ENCODE assay signal across 8 cellular contexts in the genomic region with DNA sequence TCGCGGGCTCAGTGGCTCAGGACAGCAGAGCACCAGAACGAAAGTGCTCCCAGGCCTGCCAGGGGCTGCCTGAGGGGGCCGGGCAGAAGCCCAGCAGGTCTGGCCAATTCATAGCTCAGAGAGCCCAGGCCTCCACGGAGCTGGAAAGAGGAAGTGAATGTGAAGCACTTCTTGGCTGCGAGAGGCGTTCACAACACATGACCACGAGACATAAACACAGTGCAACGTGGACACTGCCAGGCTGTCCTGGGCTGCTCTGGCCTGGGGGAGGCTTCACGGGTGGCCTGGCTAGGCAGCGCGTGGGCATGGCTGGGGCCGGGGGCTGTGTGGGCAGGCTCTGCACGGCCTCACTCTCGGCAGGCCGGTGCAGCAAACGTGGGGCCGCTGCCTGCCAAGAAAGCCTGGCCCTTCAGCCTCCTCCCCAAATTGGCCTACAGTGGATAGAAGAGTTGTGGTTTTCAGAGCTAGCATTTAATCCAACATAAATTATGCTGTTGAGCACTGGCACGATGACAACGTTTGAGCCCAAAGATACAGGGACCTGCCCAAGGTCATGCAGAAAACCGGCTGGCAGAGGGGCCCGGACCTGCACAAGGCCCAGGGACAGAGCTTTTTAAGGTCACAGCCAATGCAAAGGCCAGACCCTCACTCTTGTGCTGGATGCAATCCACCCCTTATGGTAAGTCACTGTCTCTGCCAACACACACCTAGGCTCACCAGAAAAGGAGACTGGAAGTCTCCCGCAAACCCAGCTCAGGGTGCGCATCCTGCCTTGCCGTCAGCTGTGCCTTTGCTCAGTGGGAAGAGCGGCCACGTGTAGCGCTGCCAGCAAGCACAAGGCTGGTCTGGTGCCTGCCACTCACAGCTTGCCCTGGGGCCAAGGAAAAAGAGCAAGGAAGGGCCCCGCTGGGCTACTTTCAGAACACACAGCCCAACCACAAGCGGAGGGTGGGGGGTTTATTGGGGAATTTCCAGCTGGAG. TPM values are rescaled to one million over a fixed set of nuclear protein-coding genes. Genes with fewer than 3 reads are reported as not detected.
DNase-seq lines count a peak whose midpoint lies in the region; ATAC-seq and TF ChIP-seq lines count a peak whose summit lies in the region.

No MANE protein-coding gene starts in this region.

- no peak overlapping the region for H2AFZ ChIP-seq in hepatocyte

- no peaks in the 10 kb centered on the region for H3K27me3 Mint-ChIP-seq in activated naive CD8-positive, alpha-beta T cell treated with anti-CD3 and anti-CD28 coated beads, Interleukin-2, amount 50 U/mL, for 24 hours

- H3K4me1 ChIP-seq in hepatocyte (ENCODE audit: insufficient read depth): peaks cover 7% of the 10 kb centered on the region
- peaks cover 43% of the 10 kb centered on the region for H3K4me1 ChIP-seq in stomach smooth muscle (ENCODE audit: control insufficient read depth, insufficient read depth, low read length)

- H4K20me1 ChIP-seq in hepatocyte (ENCODE audit: insufficient read depth, poor library complexity, severe bottlenecking): no peaks in the 10 kb centered on the region

- H3K4me3 ChIP-seq in hepatocyte (no peak overlapping the region), stomach smooth muscle (ENCODE audit: low read length in 2 of 2) (peak overlapping the region; percentile 49 to 63)

- no peak for TF ChIP-seq CTCF in hepatocyte (IDR thresholded peaks at IDR 0.05; ENCODE audit: poor library complexity)

- ATAC-seq in activated CD4-positive, CD25-positive, alpha-beta regulatory T cell treated with anti-CD3 and anti-CD28 coated beads, Interleukin-2, amount 50 U/mL, for 24 hours: peak; percentile 24 to 30
- peak; percentile 53 for ATAC-seq in HG03097 (IDR thresholded peaks at IDR 0.05; ENCODE audit: low FRiP score, unreplicated experiment)
- no peak for ATAC-seq in activated naive CD8-positive, alpha-beta T cell treated with anti-CD3 and anti-CD28 coated beads, Interleukin-2, amount 50 U/mL, for 24 hours

- H3K27ac ChIP-seq in hepatocyte (peak overlapping the region; percentile 66), stomach smooth muscle (ENCODE audit: low read length) (peak overlapping the region; percentile 85)

- no peak overlapping the region for H3K4me3 Mint-ChIP-seq in activated naive CD8-positive, alpha-beta T cell treated with anti-CD3 and anti-CD28 coated beads, Interleukin-2, amount 50 U/mL, for 24 hours

- H3K4me2 ChIP-seq in hepatocyte: no peak overlapping the region

- peak overlapping the region; percentile 27 for H3K27ac Mint-ChIP-seq in activated naive CD8-positive, alpha-beta T cell treated with anti-CD3 and anti-CD28 coated beads, Interleukin-2, amount 50 U/mL, for 24 hours

- WGBS in hepatocyte (ENCODE audit: low lambda C conversion rate, missing lambda C conversion rate): 76% methylated on average over 30 of the region's 30 CpGs

- DNase-seq in activated CD4-positive, CD25-positive, alpha-beta regulatory T cell (lab: John Stamatoyannopoulos, UW): no peak
- no peak for DNase-seq in activated naive CD8-positive, alpha-beta T cell treated with anti-CD3 and anti-CD28 coated beads, Interleukin-2, amount 50 U/mL, for 24 hours
- DNase-seq in hepatocyte (ENCODE audit: low spot score) (peak; percentile 36), NCI-H1092 treated with DMSO at 0.1 percent for 48 hours (lab: John Stamatoyannopoulos, UW) (no peak)
- no peak for DNase-seq in activated T-cell treated with anti-CD3 and anti-CD28 coated beads, Interleukin-2, amount 50 U/mL, for 48 hours

- no peaks in the 10 kb centered on the region for H3K27me3 ChIP-seq in hepatocyte
- H3K27me3 ChIP-seq in stomach smooth muscle (ENCODE audit: control insufficient read depth in 1 of 2, insufficient read depth in 2 of 2, low read length in 2 of 2): no peaks in the 10 kb centered on the region

- no peaks in the 10 kb centered on the region for H3K36me3 Mint-ChIP-seq in activated naive CD8-positive, alpha-beta T cell treated with anti-CD3 and anti-CD28 coated beads, Interleukin-2, amount 50 U/mL, for 24 hours (ENCODE audit: low read depth)

- H3K9me2 ChIP-seq in hepatocyte (replicated peaks; ENCODE audit: insufficient read depth): no peaks in the 10 kb centered on the region

- H3K79me2 ChIP-seq in hepatocyte: peaks cover 39% of the 10 kb centered on the region

- H3K9me3 ChIP-seq in hepatocyte (ENCODE audit: low read depth): no peaks in the 10 kb centered on the region
- H3K9me3 ChIP-seq in stomach smooth muscle (ENCODE audit: control insufficient read depth in 2 of 2, low read length in 2 of 2): no peaks in the 10 kb centered on the region

- H3K9me3 Mint-ChIP-seq in activated naive CD8-positive, alpha-beta T cell treated with anti-CD3 and anti-CD28 coated beads, Interleukin-2, amount 50 U/mL, for 24 hours: no peaks in the 10 kb centered on the region

- H3K9ac ChIP-seq in stomach smooth muscle (ENCODE audit: low read length in 2 of 2): peak overlapping the region; percentile 61 to 69

- H3K4me1 Mint-ChIP-seq in activated naive CD8-positive, alpha-beta T cell treated with anti-CD3 and anti-CD28 coated beads, Interleukin-2, amount 50 U/mL, for 24 hours: peaks cover 15% of the 10 kb centered on the region

- H3K36me3 ChIP-seq in hepatocyte (replicated peaks; ENCODE audit: insufficient read depth, low read depth) (no peaks in the 10 kb centered on the region), stomach smooth muscle (ENCODE audit: control insufficient read depth in 2 of 2, insufficient read depth in 2 of 2, low read length in 2 of 2) (peaks cover 0 to 3% of the 10 kb centered on the region in 2 donors)

RNA-seq across cellular contexts. Expression of a gene that starts 8.6 kb away (rescaled TPM):
- 88.7 and 90.1 TPM in 2 replicates for total RNA-seq in hepatocyte
- polyA plus RNA-seq in hepatocyte: 73.1 and 106 TPM in 2 replicates

RNA-seq across cellular contexts. Expression of a gene that starts 25.5 kb away (rescaled TPM):
- total RNA-seq in hepatocyte: 1.6 and 1.8 TPM in 2 replicates
- 0.77 and 1.8 TPM in 2 replicates for polyA plus RNA-seq in hepatocyte

RNA-seq across cellular contexts. Expression of a gene that starts 58.7 kb away (rescaled TPM):
- 52.6 and 58.5 TPM in 2 replicates for total RNA-seq in hepatocyte
- polyA plus RNA-seq in hepatocyte: 27.3 and 32.6 TPM in 2 replicates
